ENCODE assay signal across 20 cellular contexts in genomic region chr9:92187390-92187789, GRCh38.
DNase-seq lines count a peak whose midpoint lies in the region; ATAC-seq lines count a peak whose summit lies in the region.
"Had no signal": no experiment of that assay in that cellular context is flagged by ENCODE, and none has a peak within 500 bp of the region (broad histone marks: within the 10 kb centered on the region; RNA-seq: fewer than 3 reads in every experiment).

No MANE protein-coding gene starts in this region.

- peak overlapping the region in 1 of 2 donors; percentile 71 for H3K27ac Mint-ChIP-seq in stimulated activated naive CD8-positive, alpha-beta T cell treated with anti-CD3 and anti-CD28 coated beads, Interleukin-15, amount 100 ng/mL, for 72 hours
- no peak overlapping the region for H3K27ac Mint-ChIP-seq in effector memory CD8-positive, alpha-beta T cell

- H3K9me3 Mint-ChIP-seq in stimulated activated naive CD8-positive, alpha-beta T cell treated with anti-CD3 and anti-CD28 coated beads, Interleukin-15, amount 100 ng/mL, for 72 hours, result peaks cover 3 to 6% of the 10 kb centered on the region in 2 donors
- no peaks in the 10 kb centered on the region for H3K9me3 Mint-ChIP-seq in effector memory CD8-positive, alpha-beta T cell

- H3K4me1 Mint-ChIP-seq in stimulated activated naive CD8-positive, alpha-beta T cell treated with anti-CD3 and anti-CD28 coated beads, Interleukin-15, amount 100 ng/mL, for 72 hours, result peaks cover 8% of the 10 kb centered on the region
- H3K4me1 Mint-ChIP-seq in effector memory CD8-positive, alpha-beta T cell (ENCODE audit: low read depth in 2 of 2), result no peaks in the 10 kb centered on the region

- DNase-seq in stimulated activated naive CD8-positive, alpha-beta T cell treated with anti-CD3 and anti-CD28 coated beads, Interleukin-15, amount 100 ng/mL, for 72 hours, result no peak
- no peak for DNase-seq in stimulated activated naive CD8-positive, alpha-beta T cell treated with anti-CD3 and anti-CD28 coated beads, Interleukin-15, Interleukin-2, amounts not matched to agents 100 U/mL and 50 U/mL, for 24 hours
- peak; percentile 72 for DNase-seq in mesenteric fat pad (ENCODE audit: low spot score)
- no peak for DNase-seq in effector memory CD8-positive, alpha-beta T cell
- DNase-seq: Calu3, DMS153, DND-41, GOT3, HCEC 1CT, Karpas-422, NCI-H1092, NCI-H1436, NCI-H187, NCI-H2081 treated with DMSO at 0.1 percent for 48 hours, NCI-H2171, NCI-H226, NCI-H510A had no signal

- ATAC-seq in stimulated activated naive CD8-positive, alpha-beta T cell treated with anti-CD3 and anti-CD28 coated beads, Interleukin-15, amount 100 ng/mL, for 72 hours, result peak; percentile 41
- ATAC-seq in stimulated activated naive CD8-positive, alpha-beta T cell treated with anti-CD3 and anti-CD28 coated beads, Interleukin-15, Interleukin-2, amounts not matched to agents 100 U/mL and 50 U/mL, for 24 hours, result no peak
- ATAC-seq in HG02798 (IDR thresholded peaks at IDR 0.05; ENCODE audit: poor library complexity, unreplicated experiment), result peak; percentile 43
- no peak for ATAC-seq in HG02938 (IDR thresholded peaks at IDR 0.05; ENCODE audit: unreplicated experiment)
- ATAC-seq in effector memory CD8-positive, alpha-beta T cell (replicated peaks), result no peak
- no peak for ATAC-seq in GM19035 (IDR thresholded peaks at IDR 0.05; ENCODE audit: unreplicated experiment)

- no peaks in the 10 kb centered on the region for H3K36me3 Mint-ChIP-seq in effector memory CD8-positive, alpha-beta T cell (ENCODE audit: insufficient read depth)

- H3K27me3 Mint-ChIP-seq in stimulated activated naive CD8-positive, alpha-beta T cell treated with anti-CD3 and anti-CD28 coated beads, Interleukin-15, amount 100 ng/mL, for 72 hours, result peaks cover 9% of the 10 kb centered on the region
- H3K27me3 Mint-ChIP-seq in effector memory CD8-positive, alpha-beta T cell, result peaks cover 28 to 34% of the 10 kb centered on the region in 2 donors

- H3K4me3 Mint-ChIP-seq in stimulated activated naive CD8-positive, alpha-beta T cell treated with anti-CD3 and anti-CD28 coated beads, Interleukin-15, amount 100 ng/mL, for 72 hours, result no peak overlapping the region
- no peak overlapping the region for H3K4me3 Mint-ChIP-seq in effector memory CD8-positive, alpha-beta T cell

Comparison
In these comparisons a context has a peak if more than half of its experiments do, and no peak if none do; other contexts are left out.
1. ATAC-seq: peak in stimulated activated naive CD8-positive, alpha-beta T cell treated with anti-CD3 and anti-CD28 coated beads, Interleukin-15, amount 100 ng/mL, for 72 hours (single experiment) and HG02798 (single experiment); none in stimulated activated naive CD8-positive, alpha-beta T cell treated with anti-CD3 and anti-CD28 coated beads, Interleukin-15, Interleukin-2, amounts not matched to agents 100 U/mL and 50 U/mL, for 24 hours (single experiment), HG02938 (single experiment), effector memory CD8-positive, alpha-beta T cell (single experiment) and GM19035 (single experiment).